ENCODE assay signal across 1 cellular context in genomic region chr6:4348462-4349112, GRCh38.
TF ChIP-seq lines count a peak whose summit lies in the region.

No MANE protein-coding gene starts in this region.

TF ChIP-seq in GM23338, 12 proteins besides CTCF, POLR2A, EP300 and RAD21 (continued from another document):
- TF ChIP-seq ZNF462 (CRISPR knock-in tag; IDR thresholded peaks at IDR 0.05) (no peak), STAT1 (IDR thresholded peaks at IDR 0.05; ENCODE audit: unreplicated experiment) (no peak), ZNF331 (CRISPR knock-in tag; IDR thresholded peaks at IDR 0.05; ENCODE audit: low read depth) (no peak), ZNF114 (CRISPR knock-in tag; IDR thresholded peaks at IDR 0.05) (no peak)
- TF ChIP-seq, protein P1, sequence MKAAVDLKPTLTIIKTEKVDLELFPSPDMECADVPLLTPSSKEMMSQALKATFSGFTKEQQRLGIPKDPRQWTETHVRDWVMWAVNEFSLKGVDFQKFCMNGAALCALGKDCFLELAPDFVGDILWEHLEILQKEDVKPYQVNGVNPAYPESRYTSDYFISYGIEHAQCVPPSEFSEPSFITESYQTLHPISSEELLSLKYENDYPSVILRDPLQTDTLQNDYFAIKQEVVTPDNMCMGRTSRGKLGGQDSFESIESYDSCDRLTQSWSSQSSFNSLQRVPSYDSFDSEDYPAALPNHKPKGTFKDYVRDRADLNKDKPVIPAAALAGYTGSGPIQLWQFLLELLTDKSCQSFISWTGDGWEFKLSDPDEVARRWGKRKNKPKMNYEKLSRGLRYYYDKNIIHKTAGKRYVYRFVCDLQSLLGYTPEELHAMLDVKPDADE (IDR thresholded peaks at IDR 0.05) = no peak
